16 cellular contexts compared by ENCODE assay signal in the genomic region with DNA sequence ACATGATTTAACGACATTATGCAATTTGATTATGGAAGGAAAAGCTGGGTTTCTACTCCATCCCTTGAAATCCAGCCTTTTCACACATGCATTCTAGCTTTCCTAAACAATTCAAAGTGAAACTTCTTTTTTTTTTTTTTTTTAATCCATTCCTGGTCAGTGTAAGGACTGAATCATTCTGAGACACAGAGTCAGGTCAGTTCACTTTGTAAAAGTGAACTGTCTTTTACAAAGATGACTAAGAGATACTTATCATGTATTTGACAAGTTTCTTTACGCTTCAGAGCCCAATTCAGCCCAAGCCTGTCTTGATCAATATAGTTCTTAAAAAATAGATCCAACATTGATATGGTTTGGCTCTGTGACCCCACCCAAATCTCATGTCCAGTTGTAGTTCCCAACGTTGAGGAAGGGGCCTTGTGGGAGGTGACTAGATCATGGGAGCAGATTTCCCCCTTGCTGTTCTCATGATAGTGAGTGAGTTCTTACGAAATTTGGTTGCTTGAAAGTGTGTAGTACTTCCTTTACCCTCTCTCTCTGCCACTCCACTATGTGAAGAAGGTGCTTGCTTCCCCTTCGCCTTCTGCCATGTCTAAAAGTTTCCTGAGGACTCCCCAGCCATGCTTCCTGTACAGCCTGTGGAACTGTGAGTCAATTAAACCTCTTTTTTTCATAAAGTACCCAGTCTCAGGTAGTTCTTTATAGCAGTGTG.
DNase-seq lines count a peak whose midpoint lies in the region; FAIRE-seq and TF ChIP-seq lines count a peak whose summit lies in the region.
"Had no signal": no experiment of that assay in that cellular context is flagged by ENCODE, and none has a peak within 500 bp of the region (broad histone marks: within the 10 kb centered on the region; RNA-seq: fewer than 3 reads in every experiment).

No MANE protein-coding gene starts in this region.

- no peaks in the 10 kb centered on the region for H3K27me3 Mint-ChIP-seq in astrocyte (ENCODE audit: low read depth, unreplicated experiment)

- H3K4me3 ChIP-seq in GM12865 (ENCODE audit: low read depth, low read length): no peak overlapping the region
- no peak overlapping the region for H3K4me3 ChIP-seq in astrocyte (ENCODE audit: insufficient read depth, low read depth, low read length)
- no peak overlapping the region for H3K4me3 ChIP-seq in mesenchymal stem cell (ENCODE audit: insufficient read depth in 1 of 2, low read depth in 1 of 2, low read length in 2 of 2)
- H3K4me3 ChIP-seq in prostate gland: no peak overlapping the region

- H3K4me3 Mint-ChIP-seq in astrocyte (ENCODE audit: unreplicated experiment): no peak overlapping the region
- H3K4me3 Mint-ChIP-seq: activated CD8-positive, alpha-beta T cell treated with anti-CD3 and anti-CD28 coated beads for 36 hours had no signal

- H3K4me1 ChIP-seq in astrocyte (ENCODE audit: insufficient read depth, low read length) (peaks cover 37% of the 10 kb centered on the region), mesenchymal stem cell (ENCODE audit: control insufficient read depth, insufficient read depth, low read depth, low read length) (peaks cover 6% of the 10 kb centered on the region), prostate gland (replicated peaks) (no peaks in the 10 kb centered on the region)

- WGBS in mesenchymal stem cell: 82% methylated on average over 4 of the region's 5 CpGs
- WGBS in prostate gland: 83% methylated on average over 5 of the region's 5 CpGs

- TF ChIP-seq CTCF in GM12865 (IDR thresholded peaks at IDR 0.05; ENCODE audit: insufficient read depth, low read depth, low read length, missing control alignments) (no peak), astrocyte (IDR thresholded peaks at IDR 0.05; ENCODE audit: insufficient read depth, low read depth, low read length) (no peak), prostate gland (IDR thresholded peaks at IDR 0.05) (no peak)

- no peak overlapping the region for H3K14ac ChIP-seq in mesenchymal stem cell (ENCODE audit: low read length in 2 of 2)

- H2AFZ ChIP-seq in astrocyte (ENCODE audit: low read depth, low read length) (no peak overlapping the region), mesenchymal stem cell (ENCODE audit: low read depth, low read length) (no peak overlapping the region)

- intact Hi-C loops in prostate gland (cut with DNase I): no loop called here

- peak overlapping the region in 1 of 2 experiments; percentile 44 for H2BK12ac ChIP-seq in mesenchymal stem cell (ENCODE audit: low read length in 2 of 2)

- H3K4me1 Mint-ChIP-seq in astrocyte (ENCODE audit: low read depth, unreplicated experiment): peaks cover 49% of the 10 kb centered on the region

- no peak overlapping the region for H3K27ac ChIP-seq in astrocyte (ENCODE audit: low read depth, low read length)
- H3K27ac ChIP-seq in mesenchymal stem cell (ENCODE audit: low read length, poor library complexity, severe bottlenecking): no peak overlapping the region
- H3K27ac ChIP-seq in prostate gland: no peak overlapping the region
- H3K27ac ChIP-seq: C4-2B had no signal

- no peak overlapping the region for H2BK15ac ChIP-seq in mesenchymal stem cell (ENCODE audit: low read depth, poor library complexity, severe bottlenecking)

- peak overlapping the region; percentile 77 for H3K27ac Mint-ChIP-seq in astrocyte (ENCODE audit: unreplicated experiment)
- H3K27ac Mint-ChIP-seq: activated CD8-positive, alpha-beta T cell treated with anti-CD3 and anti-CD28 coated beads for 36 hours had no signal

- peaks cover 1% of the 10 kb centered on the region for H3K9me3 Mint-ChIP-seq in astrocyte (ENCODE audit: unreplicated experiment)

- H4K20me1 ChIP-seq in astrocyte (ENCODE audit: insufficient read depth, low read length): no peaks in the 10 kb centered on the region

- H3K36me3 Mint-ChIP-seq in astrocyte (ENCODE audit: low read depth, unreplicated experiment): no peaks in the 10 kb centered on the region

- no peak overlapping the region for H2BK120ac ChIP-seq in mesenchymal stem cell (ENCODE audit: low read depth, low read length)

- peak overlapping the region; percentile 31 for H4K91ac ChIP-seq in mesenchymal stem cell (ENCODE audit: low read length)

- H3K9me3 ChIP-seq in astrocyte (ENCODE audit: insufficient read depth, low read depth, low read length) (no peaks in the 10 kb centered on the region), mesenchymal stem cell (ENCODE audit: control insufficient read depth, low read length) (no peaks in the 10 kb centered on the region), prostate gland (no peaks in the 10 kb centered on the region)

- no peaks in the 10 kb centered on the region for H3K36me3 ChIP-seq in astrocyte (ENCODE audit: insufficient read depth, low read length)
- no peaks in the 10 kb centered on the region for H3K36me3 ChIP-seq in mesenchymal stem cell (ENCODE audit: control insufficient read depth in 1 of 2, insufficient read depth in 2 of 2, low read depth in 1 of 2, low read length in 2 of 2)
- no peaks in the 10 kb centered on the region for H3K36me3 ChIP-seq in prostate gland

- peak overlapping the region in 1 of 2 experiments; percentile 47 for H3K18ac ChIP-seq in mesenchymal stem cell (ENCODE audit: low read depth in 1 of 2, low read length in 2 of 2)

- H2BK5ac ChIP-seq in mesenchymal stem cell (ENCODE audit: low read depth, low read length, poor library complexity, severe bottlenecking): no peak overlapping the region

- no peak overlapping the region for H3K9ac ChIP-seq in astrocyte (ENCODE audit: low read length)
- no peak overlapping the region for H3K9ac ChIP-seq in mesenchymal stem cell (ENCODE audit: low read length)

- DNase-seq in GM12865 (ENCODE audit: low read depth) (peak; percentile 40), NOMO-1 (lab: John Stamatoyannopoulos, UW; ENCODE audit: unreplicated experiment in 2 of 2) (peak; percentile 35 to 65), astrocyte (ENCODE audit: low read depth) (peak; percentile 62), mesenchymal stem cell (peak; percentile 84), prostate gland (ENCODE audit: low spot score) (no peak), DMS53 (lab: John Stamatoyannopoulos, UW) (no peak), SW 1271 (lab: John Stamatoyannopoulos, UW) (no peak), NCI-H1436 (lab: John Stamatoyannopoulos, UW) (no peak)
- DNase-seq: activated CD8-positive, alpha-beta T cell treated with anti-CD3 and anti-CD28 coated beads for 36 hours; activated naive CD4-positive, alpha-beta T cell treated with Interleukin-2 at 50 U/mL for 16 hours; caudate nucleus; erythroblast; NCI-H1417 treated with DMSO at 0.1 percent for 48 hours; NCI-H510A had no signal

- peak overlapping the region; percentile 57 for H4K8ac ChIP-seq in mesenchymal stem cell (ENCODE audit: low read length)

- H2AK5ac ChIP-seq in mesenchymal stem cell (ENCODE audit: low read length, severe bottlenecking): no peak overlapping the region

- H3K4me2 ChIP-seq in astrocyte (ENCODE audit: low read length): peak overlapping the region; percentile 38
- no peak overlapping the region for H3K4me2 ChIP-seq in mesenchymal stem cell (ENCODE audit: low read length, poor library complexity, severe bottlenecking)

- H3K79me1 ChIP-seq in mesenchymal stem cell (replicated peaks; ENCODE audit: low read length, poor library complexity, severe bottlenecking): no peaks in the 10 kb centered on the region

- H3K27me3 ChIP-seq in astrocyte (ENCODE audit: insufficient read depth, low read length) (no peaks in the 10 kb centered on the region), mesenchymal stem cell (ENCODE audit: control insufficient read depth in 1 of 2, insufficient read depth in 1 of 2, low read length in 2 of 2) (no peaks in the 10 kb centered on the region), prostate gland (replicated peaks; ENCODE audit: insufficient read depth) (no peaks in the 10 kb centered on the region)

- no peak overlapping the region for H3K23ac ChIP-seq in mesenchymal stem cell (ENCODE audit: low read length in 2 of 2)

- no peak for TF ChIP-seq POLR2A in prostate gland (IDR thresholded peaks at IDR 0.05)

- no peak for FAIRE-seq in astrocyte (lab: Jason Lieb, UNC)
- FAIRE-seq: TTC549 had no signal

- H3K79me2 ChIP-seq in astrocyte (ENCODE audit: insufficient read depth, low read length): no peaks in the 10 kb centered on the region

- no peak overlapping the region for H3K4ac ChIP-seq in mesenchymal stem cell (ENCODE audit: low read depth in 1 of 2, low read length in 2 of 2)

Comparison
In these comparisons a context has a peak if more than half of its experiments do, and no peak if none do; other contexts are left out.
1. DNase-seq: peak in GM12865 (single experiment), NOMO-1 (2 of 2), astrocyte (single experiment) and mesenchymal stem cell (single experiment); none in prostate gland (single experiment), DMS53 (single experiment), SW 1271 (0 of 2) and NCI-H1436 (single experiment).